ENCODE assay signal across 8 cellular contexts in the genomic region with DNA sequence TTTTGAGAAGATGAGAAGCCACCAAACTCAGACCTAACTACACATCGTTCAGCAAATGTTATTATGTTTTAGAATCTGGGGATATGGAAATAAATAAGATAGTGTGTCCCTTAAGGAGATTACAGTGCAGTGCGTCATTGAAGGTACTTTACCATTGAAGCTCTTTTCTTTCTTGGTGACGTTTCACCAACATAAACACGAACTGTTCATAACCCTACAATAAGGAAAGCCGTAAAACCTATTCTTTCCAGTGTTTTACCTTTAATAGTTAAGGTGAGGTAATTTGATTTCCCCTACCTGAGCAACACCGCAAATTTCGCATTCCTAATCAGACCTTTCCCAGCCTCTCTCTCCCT. TPM values are rescaled to one million over a fixed set of nuclear protein-coding genes. Genes with fewer than 3 reads are reported as not detected.
DNase-seq lines count a peak whose midpoint lies in the region; ATAC-seq and TF ChIP-seq lines count a peak whose summit lies in the region.

No MANE protein-coding gene starts in this region.

- H3K27me3 Mint-ChIP-seq in neural progenitor cell (ENCODE audit: insufficient read depth, low read depth), result no peaks in the 10 kb centered on the region

- H3K27me3 ChIP-seq in KMS-11 (ENCODE audit: insufficient read depth, low read depth) (no peaks in the 10 kb centered on the region), duodenal mucosa (ENCODE audit: control insufficient read depth in 1 of 2, insufficient read depth in 2 of 2, low read length in 2 of 2) (no peaks in the 10 kb centered on the region), neural progenitor cell (no peaks in the 10 kb centered on the region)

- H3K9ac ChIP-seq in KMS-11, result peak overlapping the region; percentile 95; the same call in 1 of the 2 replicates
- H3K9ac ChIP-seq in duodenal mucosa (ENCODE audit: low read depth in 1 of 2, low read length in 2 of 2), result peak overlapping the region; percentile 89 to 99
- peak overlapping the region; percentile 52 for H3K9ac ChIP-seq in neural progenitor cell

- peak overlapping the region; percentile 98 for H3K4me3 Mint-ChIP-seq in neural progenitor cell

- H3K4me3 ChIP-seq in KMS-11 (IDR thresholded peaks at IDR 0.05; ENCODE audit: insufficient read depth, low read depth, low read length), result no peak overlapping the region
- H3K4me3 ChIP-seq in duodenal mucosa (ENCODE audit: low read depth in 1 of 2, low read length in 2 of 2), result peak overlapping the region; percentile 98 to 100
- peak overlapping the region; percentile 68 for H3K4me3 ChIP-seq in neural progenitor cell

- H3K27ac ChIP-seq in KMS-11, result peak overlapping the region; percentile 98; the same call in 1 of the 2 replicates
- H3K27ac ChIP-seq in duodenal mucosa (ENCODE audit: low read depth, low read length), result peak overlapping the region; percentile 82
- no peak overlapping the region for H3K27ac ChIP-seq in neural progenitor cell

- ATAC-seq in GM18868 (IDR thresholded peaks at IDR 0.05; ENCODE audit: unreplicated experiment), result peak; percentile 3

- no peaks in the 10 kb centered on the region for H4K20me1 ChIP-seq in KMS-11 (ENCODE audit: insufficient read depth)
- peaks cover 2% of the 10 kb centered on the region for H4K20me1 ChIP-seq in neural progenitor cell (ENCODE audit: low read depth)

- peaks cover 12% of the 10 kb centered on the region for H3K4me1 Mint-ChIP-seq in neural progenitor cell

- peaks cover 17% of the 10 kb centered on the region for H3F3A ChIP-seq in neural progenitor cell (ENCODE audit: low read depth)

- H3K4me1 ChIP-seq in KMS-11 (ENCODE audit: low read depth, poor library complexity, severe bottlenecking) (peaks cover 14% of the 10 kb centered on the region), duodenal mucosa (ENCODE audit: control insufficient read depth in 1 of 2, insufficient read depth in 2 of 2, low read length in 2 of 2) (peaks cover 5 to 12% of the 10 kb centered on the region in 2 donors), neural progenitor cell (peaks cover 8% of the 10 kb centered on the region)

- peak overlapping the region; percentile 98 for H3K27ac Mint-ChIP-seq in neural progenitor cell

- H3K4me2 ChIP-seq in KMS-11 (peak overlapping the region; percentile 40), neural progenitor cell (peak overlapping the region; percentile 82)

- no peaks in the 10 kb centered on the region for H3K9me3 Mint-ChIP-seq in neural progenitor cell

- DNase-seq in neural progenitor cell (ENCODE audit: low spot score) (no peak), NCI-H524 treated with DMSO at 0.1 percent for 48 hours (lab: John Stamatoyannopoulos, UW) (no peak), dermis blood vessel endothelial cell (no peak), NCI-H2196 treated with DMSO at 0.1 percent for 48 hours (lab: John Stamatoyannopoulos, UW; ENCODE audit: unreplicated experiment) (no peak)
- no peak for DNase-seq in activated CD8-positive, alpha-beta memory T cell treated with anti-CD3 and anti-CD28 coated beads for 24 hours

- H3K36me3 Mint-ChIP-seq in neural progenitor cell, result peaks cover 9% of the 10 kb centered on the region

- H2AFZ ChIP-seq in KMS-11 (ENCODE audit: low read depth) (peak overlapping the region; percentile 96), neural progenitor cell (replicated peaks) (peak overlapping the region; percentile 85)

- peaks cover 4% of the 10 kb centered on the region; the same call in 1 of the 2 replicates for H3K36me3 ChIP-seq in KMS-11 (ENCODE audit: insufficient read depth)
- peaks cover 4 to 7% of the 10 kb centered on the region in 2 donors for H3K36me3 ChIP-seq in duodenal mucosa (ENCODE audit: control insufficient read depth in 1 of 2, insufficient read depth in 2 of 2, low read length in 2 of 2)
- H3K36me3 ChIP-seq in neural progenitor cell, result peaks cover 4% of the 10 kb centered on the region

- H3K9me3 ChIP-seq in duodenal mucosa (ENCODE audit: control insufficient read depth in 1 of 2, low read length in 2 of 2) (no peaks in the 10 kb centered on the region), neural progenitor cell (ENCODE audit: low read depth) (no peaks in the 10 kb centered on the region)

- no peak; the same call in 1 of the 2 replicates for TF ChIP-seq CTCF in KMS-11 (conservative IDR thresholded peaks at IDR 0.05; ENCODE audit: low read depth, low read length)
- no peak for TF ChIP-seq CTCF in neural progenitor cell (IDR thresholded peaks at IDR 0.05)

- H3K79me2 ChIP-seq in KMS-11 (ENCODE audit: insufficient read depth, low read depth) (peaks cover 17% of the 10 kb centered on the region), neural progenitor cell (ENCODE audit: low read depth) (peaks cover 30% of the 10 kb centered on the region)

RNA-seq across cellular contexts. Expression of a gene that starts 0.8 kb away (rescaled TPM):
- total RNA-seq in neural progenitor cell (ENCODE audit: low replicate concordance) (28.0 and 34.1 TPM in 2 replicates), dermis blood vessel endothelial cell (13.4 and 22.6 TPM in 2 replicates)
